Comparison of ENCODE assay signal across 23 cellular contexts in the genomic region with DNA sequence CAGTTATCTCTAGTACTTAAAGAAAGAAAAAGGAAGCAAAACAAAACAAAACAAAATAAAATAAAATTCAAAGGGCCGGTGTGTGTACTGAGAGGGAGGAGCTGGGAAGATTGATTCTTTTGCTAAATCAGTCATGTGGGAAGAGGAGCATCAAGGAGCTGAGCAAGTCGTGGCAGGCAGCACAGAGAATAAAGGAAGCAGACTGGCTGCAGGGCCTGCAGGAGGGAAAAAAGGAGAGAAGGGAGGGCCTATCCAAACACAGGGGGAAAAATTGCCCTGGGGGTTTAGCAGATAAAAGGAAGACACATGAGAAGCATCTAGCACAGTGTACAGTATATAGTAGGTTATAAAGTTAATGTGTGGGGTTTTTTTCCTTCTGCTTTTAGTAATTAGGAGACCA. TPM values are rescaled to one million over a fixed set of nuclear protein-coding genes. Genes with fewer than 3 reads are reported as not detected.
DNase-seq lines count a peak whose midpoint lies in the region; ATAC-seq and TF ChIP-seq lines count a peak whose summit lies in the region.
"Had no signal": no experiment of that assay in that cellular context is flagged by ENCODE, and none has a peak within 500 bp of the region (broad histone marks: within the 10 kb centered on the region; RNA-seq: fewer than 3 reads in every experiment).

No MANE protein-coding gene starts in this region.

- H3K4me1 Mint-ChIP-seq in CD8-positive, alpha-beta T cell (ENCODE audit: low read depth), result no peaks in the 10 kb centered on the region
- H3K4me1 Mint-ChIP-seq: nephron; stimulated activated naive B cell treated with anti-CD40 and anti-IgM and Interleukin-4, amounts not matched to agents 10 μg/mL and 1 μg/mL and 100 μg/mL, for 72 hours had no signal

- H3K4me3 ChIP-seq in CD8-positive, alpha-beta T cell (ENCODE audit: low read depth, low read length), result no peak overlapping the region
- no peak overlapping the region for H3K4me3 ChIP-seq in HAP-1
- H3K4me3 ChIP-seq in sigmoid colon, result no peak overlapping the region
- H3K4me3 ChIP-seq: esophagus muscularis mucosa, testis had no signal

- TF ChIP-seq POLR2A in sigmoid colon (IDR thresholded peaks at IDR 0.05), result no peak

- in situ Hi-C loops in HAP-1 (cut with MboI; ENCODE audit: low sequenced_read_pairs), result no loop called here

- intact Hi-C loops in CD8-positive, alpha-beta T cell (cut with DNase I, micrococcal nuclease), result no loop called here
- intact Hi-C loops in left cardiac atrium (cut with DNase I) (no loop called here), sigmoid colon (cut with DNase I) (no loop called here)

- no peak overlapping the region for H3K4me3 Mint-ChIP-seq in CD8-positive, alpha-beta T cell
- H3K4me3 Mint-ChIP-seq: activated naive CD4-positive, alpha-beta T cell treated with anti-CD3 and anti-CD28 coated beads for 36 hours; activated T-cell treated with anti-CD3 and anti-CD28 coated beads, Interleukin-2, amount 50 U/mL, for 4 hours; CD4-positive, alpha-beta T cell; nephron; stimulated activated naive B cell treated with anti-CD40 and anti-IgM and Interleukin-4, amounts not matched to agents 10 μg/mL and 1 μg/mL and 100 μg/mL, for 72 hours had no signal

- no peak for ATAC-seq in CD8-positive, alpha-beta T cell
- ATAC-seq in left cardiac atrium, result no peak
- ATAC-seq in GM19467 (IDR thresholded peaks at IDR 0.05; ENCODE audit: unreplicated experiment), result no peak
- ATAC-seq: activated T-cell treated with anti-CD3 and anti-CD28 coated beads, Interleukin-2, amount 50 U/mL, for 4 hours; left lobe of liver; stimulated activated naive B cell treated with anti-CD40 and anti-IgM and Interleukin-4, amounts not matched to agents 10 μg/mL and 1 μg/mL and 100 μg/mL, for 72 hours had no signal

- 67 to 73% methylated on average over 2 of the region's 2 CpGs for WGBS in sigmoid colon, 2 donors

- no peak for TF ChIP-seq CTCF in CD8-positive, alpha-beta T cell (IDR thresholded peaks at IDR 0.05)
- no peak for TF ChIP-seq CTCF in sigmoid colon (IDR thresholded peaks at IDR 0.05)

- no peak for DNase-seq in CD8-positive, alpha-beta T cell
- DNase-seq in HAP-1 (ENCODE audit: low spot score in 2 of 2), result peak; percentile 36 to 55
- DNase-seq in NCI-H69 (lab: John Stamatoyannopoulos, UW), result peak; percentile 90
- peak; percentile 51 for DNase-seq in foreskin melanocyte
- no peak for DNase-seq in left cardiac atrium
- DNase-seq in sigmoid colon, result no peak
- DNase-seq: activated CD8-positive, alpha-beta memory T cell treated with anti-CD3 and anti-CD28 coated beads for 24 hours; activated naive CD4-positive, alpha-beta T cell treated with anti-CD3 and anti-CD28 coated beads for 36 hours; activated T-cell treated with anti-CD3 and anti-CD28 coated beads, Interleukin-2, amount 50 U/mL, for 4 hours; amygdala; CD4-positive, alpha-beta T cell; central memory CD4-positive, alpha-beta T cell; DMS79 treated with DMSO at 0.1 percent for 48 hours; H7; KG1; midbrain; stimulated activated CD4-positive, alpha-beta T cell treated with anti-CD3 and anti-CD28 coated beads, Interleukin-1b, Interleukin-23, amount 100 ng/mL, for 48 hours; stimulated activated naive B cell treated with anti-CD40 and anti-IgM and Interleukin-4, amounts not matched to agents 10 μg/mL and 1 μg/mL and 100 μg/mL, for 72 hours; testis had no signal

- H3K36me3 ChIP-seq in CD8-positive, alpha-beta T cell (ENCODE audit: insufficient read depth, low read length), result no peaks in the 10 kb centered on the region
- H3K36me3 ChIP-seq in HAP-1 (replicated peaks), result peaks cover 6% of the 10 kb centered on the region
- peaks cover 24 to 97% (median 52%) of the 10 kb centered on the region in 4 donors for H3K36me3 ChIP-seq in sigmoid colon

- TF ChIP-seq EP300 in sigmoid colon (IDR thresholded peaks at IDR 0.05), result no peak

- POLR2A ChIA-PET in CD8-positive, alpha-beta T cell (lab: Charles Lee), result no interaction called here

- H3K27ac Mint-ChIP-seq in CD8-positive, alpha-beta T cell, result peak overlapping the region; percentile 73
- H3K27ac Mint-ChIP-seq: activated naive CD4-positive, alpha-beta T cell treated with anti-CD3 and anti-CD28 coated beads for 36 hours; CD4-positive, alpha-beta T cell; stimulated activated naive B cell treated with anti-CD40 and anti-IgM and Interleukin-4, amounts not matched to agents 10 μg/mL and 1 μg/mL and 100 μg/mL, for 72 hours had no signal

- H3K27me3 ChIP-seq in CD8-positive, alpha-beta T cell (ENCODE audit: insufficient read depth, low read length), result no peaks in the 10 kb centered on the region
- H3K27me3 ChIP-seq in HAP-1 (ENCODE audit: low read depth) (no peaks in the 10 kb centered on the region), sigmoid colon (no peaks in the 10 kb centered on the region)
- H3K27me3 ChIP-seq: esophagus muscularis mucosa, testis had no signal

- H3K27ac ChIP-seq in CD8-positive, alpha-beta T cell (ENCODE audit: low read depth, low read length), result no peak overlapping the region
- no peak overlapping the region for H3K27ac ChIP-seq in sigmoid colon
- H3K27ac ChIP-seq: esophagus muscularis mucosa, testis had no signal

- no peaks in the 10 kb centered on the region for H3K4me1 ChIP-seq in CD8-positive, alpha-beta T cell (ENCODE audit: insufficient read depth, low read length)
- H3K4me1 ChIP-seq in HAP-1 (peaks cover 5% of the 10 kb centered on the region; the same call in 1 of the 2 replicates), sigmoid colon (no peaks in the 10 kb centered on the region)
- H3K4me1 ChIP-seq: esophagus muscularis mucosa, testis had no signal

- H3K9me3 ChIP-seq in CD8-positive, alpha-beta T cell (ENCODE audit: low read length), result no peaks in the 10 kb centered on the region
- no peaks in the 10 kb centered on the region for H3K9me3 ChIP-seq in HAP-1
- no peaks in the 10 kb centered on the region for H3K9me3 ChIP-seq in sigmoid colon
- H3K9me3 ChIP-seq: esophagus muscularis mucosa, testis had no signal

- peaks cover 2% of the 10 kb centered on the region for H3K9me3 Mint-ChIP-seq in CD8-positive, alpha-beta T cell
- H3K9me3 Mint-ChIP-seq: activated naive CD4-positive, alpha-beta T cell treated with anti-CD3 and anti-CD28 coated beads for 36 hours; activated T-cell treated with anti-CD3 and anti-CD28 coated beads, Interleukin-2, amount 50 U/mL, for 4 hours; stimulated activated naive B cell treated with anti-CD40 and anti-IgM and Interleukin-4, amounts not matched to agents 10 μg/mL and 1 μg/mL and 100 μg/mL, for 72 hours had no signal

- H3K27me3 Mint-ChIP-seq in CD8-positive, alpha-beta T cell (ENCODE audit: low read depth), result no peaks in the 10 kb centered on the region
- H3K27me3 Mint-ChIP-seq: CD4-positive, alpha-beta T cell; stimulated activated naive B cell treated with anti-CD40 and anti-IgM and Interleukin-4, amounts not matched to agents 10 μg/mL and 1 μg/mL and 100 μg/mL, for 72 hours had no signal

- CTCF ChIA-PET in CD8-positive, alpha-beta T cell (lab: Charles Lee), result no interaction called here

- peaks cover 64% of the 10 kb centered on the region for H3K36me3 Mint-ChIP-seq in CD8-positive, alpha-beta T cell

RNA-seq across cellular contexts. Expression of a gene that starts 27.6 kb away (rescaled TPM):
- total RNA-seq in CD8-positive, alpha-beta T cell, result 1 to 10 TPM; 5.4 to 5.7 TPM
- total RNA-seq in left cardiac atrium, result 10 to 100 TPM; 14.6 to 16.5 TPM
- total RNA-seq in sigmoid colon, result 10 to 100 TPM; 16.8 to 29.9 (median 20.6) TPM
- 1 to 10 TPM; 3.5 to 6.4 (median 4.8) TPM for polyA plus RNA-seq in sigmoid colon

RNA-seq across cellular contexts. Expression of a gene that starts 47.6 kb away (rescaled TPM):
- total RNA-seq in CD8-positive, alpha-beta T cell, result 10 to 100 TPM; 15.8 TPM
- total RNA-seq in left cardiac atrium (10 to 100 TPM; 23.7 to 24.6 TPM), sigmoid colon (10 to 100 TPM; 17.1 to 26.3 (median 19.6) TPM)
- polyA plus RNA-seq in sigmoid colon, result 1 to 10 TPM; 3.0 to 8.9 (median 3.9) TPM

Comparison
In these comparisons a context has a peak if more than half of its experiments do, and no peak if none do; other contexts are left out.
1. DNase-seq: peak in HAP-1 (2 of 2), NCI-H69 (single experiment) and foreskin melanocyte (single experiment); none in CD8-positive, alpha-beta T cell (0 of 7), left cardiac atrium (single experiment) and sigmoid colon (single experiment).